18 cellular contexts compared by ENCODE assay signal in the genomic region with DNA sequence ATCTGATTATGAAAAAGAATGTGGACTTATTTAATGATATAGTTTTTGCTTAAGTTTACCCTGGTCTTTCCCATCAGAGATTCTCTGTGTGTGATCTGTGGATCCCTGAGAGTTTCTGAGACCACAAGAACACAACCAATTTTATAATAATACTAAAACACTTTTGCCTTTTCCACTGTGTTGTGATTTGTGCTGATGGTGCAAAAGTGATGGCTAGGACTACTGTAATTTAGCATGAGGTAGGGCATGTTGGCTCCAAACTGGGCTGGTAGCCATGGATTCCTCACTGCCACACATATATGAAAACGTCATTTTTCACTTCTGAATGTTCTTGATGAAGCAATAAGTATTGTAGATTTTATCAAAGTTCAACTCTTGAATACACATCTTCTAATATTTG. TPM values are rescaled to one million over a fixed set of nuclear protein-coding genes. Genes with fewer than 3 reads are reported as not detected.
"Had no signal": no experiment of that assay in that cellular context is flagged by ENCODE, and none has a peak within 500 bp of the region (broad histone marks: within the 10 kb centered on the region; RNA-seq: fewer than 3 reads in every experiment).

No MANE protein-coding gene starts in this region.

- H3K27me3 ChIP-seq: gastrocnemius medialis, sigmoid colon, spleen, upper lobe of right lung had no signal

- H3K4me1 Mint-ChIP-seq: activated CD4-positive, alpha-beta T cell treated with anti-CD3 and anti-CD28 coated beads for 36 hours; stimulated activated naive B cell treated with anti-CD40 and anti-IgM and Interleukin-4, amounts not matched to agents 10 μg/mL and 1 μg/mL and 100 μg/mL, for 72 hours had no signal

- H3K36me3 Mint-ChIP-seq: activated naive CD8-positive, alpha-beta T cell; natural killer cell treated with Interleukin-12 subunit alpha and Interleukin-12 subunit beta and Interleukin-15 and Interleukin-18, amount 100 ng/mL, for 72 hours; stimulated activated naive B cell treated with anti-CD40 and anti-IgM and Interleukin-4, amounts not matched to agents 10 μg/mL and 1 μg/mL and 100 μg/mL, for 72 hours had no signal

- H3K9me3 Mint-ChIP-seq: natural killer cell treated with Interleukin-12 subunit alpha and Interleukin-12 subunit beta and Interleukin-15 and Interleukin-18, amount 100 ng/mL, for 72 hours had no signal

- DNase-seq: activated CD4-positive, alpha-beta T cell treated with anti-CD3 and anti-CD28 coated beads, Interleukin-2, amount 50 U/mL, for 48 hours; activated gamma-delta T cell treated with Interleukin-2 at 50 U/mL for 16 hours; cerebellar nuclear complex; cortex of kidney; gastrocnemius medialis; head of caudate nucleus; lower lobe of right lung; nucleus accumbens; sigmoid colon; spleen; stimulated activated CD4-positive, alpha-beta T cell treated with anti-CD3 and anti-CD28 coated beads, Interleukin-4, amount 100 ng/mL, for 4 hours; stimulated activated naive B cell treated with anti-CD40 and anti-IgM and Interleukin-4, amounts not matched to agents 10 μg/mL and 1 μg/mL and 100 μg/mL, for 72 hours; upper lobe of right lung had no signal

- H3K4me3 ChIP-seq: gastrocnemius medialis, lower lobe of right lung, sigmoid colon, spleen, thoracic aorta, upper lobe of right lung had no signal

- H3K27ac Mint-ChIP-seq: activated CD4-positive, alpha-beta T cell treated with anti-CD3 and anti-CD28 coated beads for 36 hours; activated naive CD8-positive, alpha-beta T cell; natural killer cell treated with Interleukin-12 subunit alpha and Interleukin-12 subunit beta and Interleukin-15 and Interleukin-18, amount 100 ng/mL, for 72 hours; stimulated activated naive B cell treated with anti-CD40 and anti-IgM and Interleukin-4, amounts not matched to agents 10 μg/mL and 1 μg/mL and 100 μg/mL, for 72 hours had no signal

- H3K36me3 ChIP-seq: gastrocnemius medialis, lower lobe of right lung, sigmoid colon, spleen, thoracic aorta, upper lobe of right lung had no signal

- H3K4me1 ChIP-seq: gastrocnemius medialis, lower lobe of right lung, spleen, upper lobe of right lung had no signal

- H3K4me3 Mint-ChIP-seq: activated CD4-positive, alpha-beta T cell treated with anti-CD3 and anti-CD28 coated beads for 36 hours; activated naive CD8-positive, alpha-beta T cell; natural killer cell treated with Interleukin-12 subunit alpha and Interleukin-12 subunit beta and Interleukin-15 and Interleukin-18, amount 100 ng/mL, for 72 hours; stimulated activated naive B cell treated with anti-CD40 and anti-IgM and Interleukin-4, amounts not matched to agents 10 μg/mL and 1 μg/mL and 100 μg/mL, for 72 hours had no signal

- H3K9me3 ChIP-seq: gastrocnemius medialis, lower lobe of right lung, sigmoid colon, thoracic aorta, upper lobe of right lung had no signal

- H3K27ac ChIP-seq: gastrocnemius medialis, lower lobe of right lung, sigmoid colon, spleen, thoracic aorta, upper lobe of right lung had no signal

RNA-seq across cellular contexts. Expression of a gene that starts 15.2 kb away (rescaled TPM):
- total RNA-seq: activated CD4-positive, alpha-beta T cell treated with anti-CD3 and anti-CD28 coated beads for 36 hours; gastrocnemius medialis; lower lobe of right lung; natural killer cell treated with Interleukin-12 subunit alpha and Interleukin-12 subunit beta and Interleukin-15 and Interleukin-18, amount 100 ng/mL, for 72 hours; sigmoid colon; spleen; thoracic aorta; upper lobe of right lung had no signal

RNA-seq across cellular contexts. Expression of a gene that starts 25.8 kb away (rescaled TPM):
- total RNA-seq: activated CD4-positive, alpha-beta T cell treated with anti-CD3 and anti-CD28 coated beads for 36 hours; gastrocnemius medialis; natural killer cell treated with Interleukin-12 subunit alpha and Interleukin-12 subunit beta and Interleukin-15 and Interleukin-18, amount 100 ng/mL, for 72 hours; sigmoid colon; spleen; thoracic aorta; upper lobe of right lung had no signal
- polyA plus RNA-seq: keratinocyte, sigmoid colon, spleen had no signal

RNA-seq across cellular contexts. Expression of a gene that starts 32.9 kb away (rescaled TPM):
- total RNA-seq: activated CD4-positive, alpha-beta T cell treated with anti-CD3 and anti-CD28 coated beads for 36 hours; lower lobe of right lung; natural killer cell treated with Interleukin-12 subunit alpha and Interleukin-12 subunit beta and Interleukin-15 and Interleukin-18, amount 100 ng/mL, for 72 hours; sigmoid colon; spleen; thoracic aorta; upper lobe of right lung had no signal
